14 cellular contexts compared by ENCODE assay signal in genomic region chr2:66541646-66542045, GRCh38.
"Had no signal": no experiment of that assay in that cellular context is flagged by ENCODE, and none has a peak within 500 bp of the region (broad histone marks: within the 10 kb centered on the region; RNA-seq: fewer than 3 reads in every experiment).

No MANE protein-coding gene starts in this region.

- H3K36me3 ChIP-seq: ascending aorta, neutrophil, right lobe of liver, transverse colon had no signal

- ATAC-seq: activated T-cell treated with anti-CD3 and anti-CD28 coated beads, Interleukin-2, amount 50 U/mL, for 72 hours; right lobe of liver; stimulated activated effector memory CD8-positive, alpha-beta T cell treated with anti-CD3 and anti-CD28 coated beads, Interleukin-12 subunit alpha, Interleukin-12 subunit beta, amount 100 ng/mL, for 72 hours had no signal

- DNase-seq: activated CD4-positive, alpha-beta T cell treated with anti-CD3 and anti-CD28 coated beads for 1 hour; activated CD4-positive, alpha-beta T cell treated with anti-CD3 and anti-CD28 coated beads, Interleukin-2, amount 50 U/mL, for 48 hours; activated gamma-delta T cell treated with Interleukin-2 at 50 U/mL for 16 hours; activated naive CD8-positive, alpha-beta T cell treated with anti-CD3 and anti-CD28 coated beads for 36 hours; activated T-cell treated with anti-CD3 and anti-CD28 coated beads, Interleukin-2, amount 50 U/mL, for 72 hours; effector CD8-positive, alpha-beta T cell; immature natural killer cell; mammary epithelial cell; right lobe of liver; transverse colon had no signal

- H3K9me3 ChIP-seq: ascending aorta, neutrophil, right lobe of liver, transverse colon had no signal

- H3K4me3 ChIP-seq: ascending aorta, coronary artery, right lobe of liver, transverse colon had no signal

- H3K27ac ChIP-seq: ascending aorta, coronary artery, neutrophil, right lobe of liver, transverse colon had no signal
